21 cellular contexts compared by ENCODE assay signal in genomic region chr1:83960669-83961277, GRCh38. TPM values are rescaled to one million over a fixed set of nuclear protein-coding genes. Genes with fewer than 3 reads are reported as not detected.
DNase-seq lines count a peak whose midpoint lies in the region; ATAC-seq and TF ChIP-seq lines count a peak whose summit lies in the region.
"Had no signal": no experiment of that assay in that cellular context is flagged by ENCODE, and none has a peak within 500 bp of the region (broad histone marks: within the 10 kb centered on the region; RNA-seq: fewer than 3 reads in every experiment).

No MANE protein-coding gene starts in this region.

- H3K4me3 ChIP-seq in hepatocyte = no peak overlapping the region
- H3K4me3 ChIP-seq: tibial nerve had no signal

- no peak overlapping the region for H2AFZ ChIP-seq in hepatocyte

- no peak overlapping the region for H3K4me2 ChIP-seq in hepatocyte

- no peaks in the 10 kb centered on the region for H3K9me3 ChIP-seq in hepatocyte (ENCODE audit: low read depth)
- H3K9me3 ChIP-seq: tibial nerve had no signal

- no peaks in the 10 kb centered on the region for H3K79me2 ChIP-seq in hepatocyte

- H3K4me1 ChIP-seq in hepatocyte (ENCODE audit: insufficient read depth) = no peaks in the 10 kb centered on the region

- TF ChIP-seq CTCF in GM13976 (IDR thresholded peaks at IDR 0.05; ENCODE audit: borderline replicate concordance, control extremely low read depth, extremely low read depth, insufficient read depth, missing control alignments) (no peak), hepatocyte (IDR thresholded peaks at IDR 0.05; ENCODE audit: poor library complexity) (no peak)

- DNase-seq in NCI-H2107 treated with DMSO at 0.1 percent for 48 hours (lab: John Stamatoyannopoulos, UW; ENCODE audit: unreplicated experiment) (peak; percentile 33), NCI-H2107 (lab: John Stamatoyannopoulos, UW) (no peak), amniotic epithelial cell (ENCODE audit: low read depth) (peak; percentile 72), globus pallidus (ENCODE audit: low spot score) (peak; percentile 90), substantia nigra (lab: John Stamatoyannopoulos, UW) (peak in 5 of 49 donors; percentile 5 to 33 (median 19)), GM13976 (ENCODE audit: low spot score) (no peak), hepatocyte (ENCODE audit: low spot score) (no peak)
- DNase-seq: activated CD4-positive, alpha-beta T cell treated with anti-CD3 and anti-CD28 coated beads for 36 hours; activated effector memory CD4-positive, alpha-beta T cell treated with Interleukin-2 at 50 U/mL for 16 hours; AML-193; CD4-positive, alpha-beta memory T cell; naive B cell; NCI-H1092; NCI-H187; NCI-H446 treated with DMSO at 0.1 percent for 48 hours; NCI-H82; stimulated activated naive CD8-positive, alpha-beta T cell treated with anti-CD3 and anti-CD28 coated beads, Interleukin-15, Interleukin-2, amounts not matched to agents 100 U/mL and 50 U/mL, for 24 hours had no signal

- H3K36me3 ChIP-seq in hepatocyte (replicated peaks; ENCODE audit: insufficient read depth, low read depth) = no peaks in the 10 kb centered on the region
- H3K36me3 ChIP-seq: tibial nerve had no signal

- H3K27ac ChIP-seq in substantia nigra (ENCODE audit: low read depth, low read length, poor library complexity, severe bottlenecking) (peak overlapping the region; percentile 87), hepatocyte (no peak overlapping the region)

- no peak for ATAC-seq in esophagus mucosa
- ATAC-seq: activated CD4-positive, alpha-beta T cell treated with anti-CD3 and anti-CD28 coated beads for 36 hours; stimulated activated naive CD8-positive, alpha-beta T cell treated with anti-CD3 and anti-CD28 coated beads, Interleukin-15, Interleukin-2, amounts not matched to agents 100 U/mL and 50 U/mL, for 24 hours had no signal

- no peaks in the 10 kb centered on the region for H4K20me1 ChIP-seq in hepatocyte (ENCODE audit: insufficient read depth, poor library complexity, severe bottlenecking)

- no peaks in the 10 kb centered on the region for H3K27me3 ChIP-seq in hepatocyte
- H3K27me3 ChIP-seq: tibial nerve had no signal

- in situ Hi-C loops in GM13976 (cut with MboI; ENCODE audit: low sequenced_read_pairs, unreplicated experiment) = no loop called here

- H3K9me2 ChIP-seq in hepatocyte (replicated peaks; ENCODE audit: insufficient read depth) = no peaks in the 10 kb centered on the region

RNA-seq across cellular contexts. Expression of gene TTLL7, which starts 38.2 kb away (rescaled TPM):
- total RNA-seq in esophagus mucosa (2.2 TPM), hepatocyte (3.4 and 3.5 TPM in 2 replicates)
- 1.9 and 2.3 TPM in 2 replicates for polyA plus RNA-seq in hepatocyte
- total RNA-seq: G401 had no signal
- polyA plus RNA-seq: IgD-negative memory B cell had no signal

Comparison
In these comparisons a context has a peak if more than half of its experiments do, and no peak if none do; other contexts are left out.
1. DNase-seq: peak in NCI-H2107 treated with DMSO at 0.1 percent for 48 hours (single experiment), amniotic epithelial cell (single experiment) and globus pallidus (single experiment); none in NCI-H2107 (single experiment), GM13976 (single experiment) and hepatocyte (single experiment).